ENCODE assay signal across 3 cellular contexts in genomic region chr9:35640431-35640830, GRCh38. TPM values are rescaled to one million over a fixed set of nuclear protein-coding genes. Genes with fewer than 3 reads are reported as not detected.
"Had no signal": no experiment of that assay in that cellular context is flagged by ENCODE, and none has a peak within 500 bp of the region (broad histone marks: within the 10 kb centered on the region; RNA-seq: fewer than 3 reads in every experiment).

No MANE protein-coding gene starts in this region.

RNA-seq across cellular contexts. Expression of gene SIT1, which starts 10.3 kb away (rescaled TPM):
- total RNA-seq: NCI-H460, RPMI7951 had no signal

RNA-seq across cellular contexts. Expression of gene RMRP, which starts 17.4 kb away (rescaled TPM):
- polyA plus RNA-seq: aorta had no signal

RNA-seq across cellular contexts. Expression of gene CD72, which starts 22.2 kb away (rescaled TPM):
- total RNA-seq: NCI-H460 had no signal
